ENCODE assay signal across 1 cellular context in genomic region chr3:171055336-171056178, GRCh38.
TF ChIP-seq lines count a peak whose summit lies in the region.

No MANE protein-coding gene starts in this region.

TF ChIP-seq in HepG2, 621 proteins besides CTCF, POLR2A, EP300 and RAD21 (continued from another document and continues in another):
- TF ChIP-seq ZNF572 (CRISPR knock-in tag; IDR thresholded peaks at IDR 0.05) = no peak
- TF ChIP-seq HMG20B (CRISPR knock-in tag; conservative IDR thresholded peaks at IDR 0.05) = no peak
- TF ChIP-seq ATF2 (CRISPR knock-in tag; IDR thresholded peaks at IDR 0.05) = no peak
- peak; percentile 68; the same call in 1 of the 2 replicates for TF ChIP-seq CREM (IDR thresholded peaks at IDR 0.05)
- TF ChIP-seq CREM (CRISPR knock-in tag; IDR thresholded peaks at IDR 0.05) = no peak
- no peak for TF ChIP-seq HNRNPLL (IDR thresholded peaks at IDR 0.05; ENCODE audit: low read depth, low read length, poor library complexity, severe bottlenecking)
- TF ChIP-seq ARID2 (CRISPR knock-in tag; IDR thresholded peaks at IDR 0.05; ENCODE audit: borderline replicate concordance) = peak; percentile 34; the same call in 1 of the 2 replicates
- no peak for TF ChIP-seq MYNN (CRISPR knock-in tag; IDR thresholded peaks at IDR 0.05; ENCODE audit: low read depth)
- TF ChIP-seq JARID2 (CRISPR knock-in tag; IDR thresholded peaks at IDR 0.05; ENCODE audit: insufficient replicate concordance) = no peak
- TF ChIP-seq HMG20A (CRISPR knock-in tag; IDR thresholded peaks at IDR 0.05; ENCODE audit: borderline replicate concordance) = peak; percentile 80; the same call in 1 of the 2 replicates
- peak; percentile 88; the same call in 1 of the 2 replicates for TF ChIP-seq JUNB (CRISPR knock-in tag; IDR thresholded peaks at IDR 0.05; ENCODE audit: borderline replicate concordance)
- TF ChIP-seq JDP2 (CRISPR knock-in tag; IDR thresholded peaks at IDR 0.05; ENCODE audit: borderline replicate concordance) = no peak
- 0 out of 2 replicates have a peak, but pooled peaks have one; percentile 26 for TF ChIP-seq TBX2 (CRISPR knock-in tag; IDR thresholded peaks at IDR 0.05; ENCODE audit: borderline replicate concordance)
- TF ChIP-seq NCOA2 (CRISPR knock-in tag; IDR thresholded peaks at IDR 0.05) = peak; percentile 74
- TF ChIP-seq JUND (CRISPR knock-in tag; IDR thresholded peaks at IDR 0.05) = no peak
- no peak for TF ChIP-seq GABPB1 (CRISPR knock-in tag; IDR thresholded peaks at IDR 0.05)
- no peak for TF ChIP-seq ZNF18 (CRISPR knock-in tag; IDR thresholded peaks at IDR 0.05; ENCODE audit: insufficient replicate concordance)
- TF ChIP-seq ZNF543 (CRISPR knock-in tag; IDR thresholded peaks at IDR 0.05) = no peak
- TF ChIP-seq SOX13 (IDR thresholded peaks at IDR 0.05) = no peak
- TF ChIP-seq SOX13 (CRISPR knock-in tag; conservative IDR thresholded peaks at IDR 0.05 in 1 of 2, IDR thresholded peaks at IDR 0.05 in 1 of 2) = peak in 1 of 2 experiments; percentile 57; a peak in 2 of 4 replicates
- peak; percentile 16; the same call in 1 of the 2 replicates for TF ChIP-seq ZSCAN9 (CRISPR knock-in tag; IDR thresholded peaks at IDR 0.05; ENCODE audit: borderline replicate concordance)
- TF ChIP-seq ZNF230 (CRISPR knock-in tag; IDR thresholded peaks at IDR 0.05) = no peak
- TF ChIP-seq KLF15 (CRISPR knock-in tag; IDR thresholded peaks at IDR 0.05; ENCODE audit: borderline replicate concordance) = no peak
- no peak for TF ChIP-seq MATR3 (CRISPR knock-in tag; IDR thresholded peaks at IDR 0.05)
- no peak for TF ChIP-seq GABPA (IDR thresholded peaks at IDR 0.05; ENCODE audit: low read depth, low read length)
- no peak for TF ChIP-seq GABPA (CRISPR knock-in tag; IDR thresholded peaks at IDR 0.05; ENCODE audit: low read depth)
- no peak for TF ChIP-seq PITX1 (CRISPR knock-in tag; IDR thresholded peaks at IDR 0.05)
- TF ChIP-seq AFF4 (CRISPR knock-in tag; IDR thresholded peaks at IDR 0.05) = no peak
- no peak for TF ChIP-seq ZNF839 (CRISPR knock-in tag; IDR thresholded peaks at IDR 0.05; ENCODE audit: borderline replicate concordance)
- no peak for TF ChIP-seq ZNF790 (CRISPR knock-in tag; IDR thresholded peaks at IDR 0.05; ENCODE audit: borderline replicate concordance)
- no peak for TF ChIP-seq RFX5 (IDR thresholded peaks at IDR 0.05; ENCODE audit: low read depth, low read length)
- no peak for TF ChIP-seq ZSCAN25 (CRISPR knock-in tag; IDR thresholded peaks at IDR 0.05)
- TF ChIP-seq TFE3 (CRISPR knock-in tag; IDR thresholded peaks at IDR 0.05) = peak; percentile 34; the same call in 1 of the 2 replicates
- 0 out of 2 replicates have a peak, but pooled peaks have one; percentile 32 for TF ChIP-seq THRA (CRISPR knock-in tag; IDR thresholded peaks at IDR 0.05; ENCODE audit: borderline replicate concordance)
- no peak for TF ChIP-seq HMGXB4 (CRISPR knock-in tag; IDR thresholded peaks at IDR 0.05; ENCODE audit: borderline replicate concordance in 1 of 2, low read depth in 1 of 2)
- TF ChIP-seq ZFP36L2 (CRISPR knock-in tag; IDR thresholded peaks at IDR 0.05) = no peak
- peak; percentile 61; the same call in 1 of the 2 replicates for TF ChIP-seq JUN (CRISPR knock-in tag; IDR thresholded peaks at IDR 0.05)
- no peak for TF ChIP-seq ZNF451 (CRISPR knock-in tag; IDR thresholded peaks at IDR 0.05)
- 0 out of 2 replicates have a peak, but pooled peaks have one; percentile 18 for TF ChIP-seq PRDM10 (CRISPR knock-in tag; IDR thresholded peaks at IDR 0.05; ENCODE audit: low read depth)
- no peak for TF ChIP-seq STAT6 (CRISPR knock-in tag; IDR thresholded peaks at IDR 0.05; ENCODE audit: borderline replicate concordance)
- TF ChIP-seq ZNF761 (CRISPR knock-in tag; conservative IDR thresholded peaks at IDR 0.05) = no peak
- TF ChIP-seq E2F5 (CRISPR knock-in tag; conservative IDR thresholded peaks at IDR 0.05) = no peak
- no peak for TF ChIP-seq HDAC1 (CRISPR knock-in tag; IDR thresholded peaks at IDR 0.05)
